8 cellular contexts compared by ENCODE assay signal in the genomic region with DNA sequence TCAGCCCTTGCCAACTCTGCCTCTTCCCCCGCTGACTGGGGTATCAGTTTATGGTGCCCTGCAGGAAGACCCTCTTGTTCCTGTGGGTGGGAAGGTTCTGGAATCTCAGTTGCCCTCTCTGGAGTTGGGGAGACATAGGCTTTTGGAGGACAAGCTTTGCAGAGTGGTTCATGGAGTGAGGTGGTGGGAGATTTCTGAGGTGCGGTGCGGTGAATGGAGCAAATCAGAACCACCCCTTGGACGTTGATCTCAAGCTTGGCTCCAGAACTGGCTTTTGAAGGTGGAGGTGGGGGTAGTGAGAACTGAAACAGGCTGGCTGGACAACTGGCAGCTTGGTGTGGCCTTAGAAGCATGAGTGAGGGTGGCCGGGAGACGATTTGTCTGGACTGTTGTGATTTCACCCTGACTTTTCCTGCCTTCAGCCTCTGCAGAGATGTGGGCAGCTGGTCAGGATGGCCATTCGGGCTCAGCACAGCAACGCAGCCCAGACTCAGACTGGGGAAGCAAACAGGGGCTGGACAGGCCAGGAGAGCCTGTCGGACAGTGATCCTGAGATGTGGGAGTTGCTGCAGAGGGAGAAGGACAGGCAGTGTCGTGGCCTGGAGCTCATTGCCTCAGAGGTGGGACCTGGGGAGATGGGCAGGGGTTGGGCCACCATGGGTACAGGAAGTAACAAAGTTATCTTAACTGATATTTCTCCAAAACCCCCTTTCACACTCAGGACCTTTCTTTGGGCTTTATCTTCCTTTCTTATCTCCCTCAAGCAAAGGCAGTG. TPM values are rescaled to one million over a fixed set of nuclear protein-coding genes. Genes with fewer than 3 reads are reported as not detected.
DNase-seq lines count a peak whose midpoint lies in the region; ATAC-seq and TF ChIP-seq lines count a peak whose summit lies in the region.

No MANE protein-coding gene starts in this region.

- peaks cover 4% of the 10 kb centered on the region for H3K27me3 Mint-ChIP-seq in HFFc6 (ENCODE audit: insufficient read depth)
- H3K27me3 Mint-ChIP-seq in activated T-helper 1 cell treated with anti-CD3 and anti-CD28 coated beads, Interleukin-12 subunit alpha, Interleukin-12 subunit beta, Interleukin-2, Interleukin-4 antibody, amounts not matched to agents 30 ng/mL and 10 ng/mL and 1 ng/mL, durations not matched to agents 14 hours and 24 hours and 36 hours (ENCODE audit: insufficient read depth): peaks cover 15% of the 10 kb centered on the region

- DNase-seq in HFFc6 (no peak), spleen (peak; percentile 72), SW480 (ENCODE audit: low spot score) (no peak), NCI-H82 treated with DMSO at 0.1 percent for 48 hours (lab: John Stamatoyannopoulos, UW; ENCODE audit: unreplicated experiment) (no peak), SIG-M5 (lab: John Stamatoyannopoulos, UW) (no peak)
- no peak for DNase-seq in activated T-helper 1 cell treated with anti-CD3 and anti-CD28 coated beads, Interleukin-12 subunit alpha, Interleukin-12 subunit beta, Interleukin-2, Interleukin-4 antibody, amounts not matched to agents 30 ng/mL and 10 ng/mL and 1 ng/mL, durations not matched to agents 14 hours and 24 hours and 36 hours (ENCODE audit: low spot score)

- H3K9me3 Mint-ChIP-seq in HFFc6: no peaks in the 10 kb centered on the region
- H3K9me3 Mint-ChIP-seq in activated T-helper 1 cell treated with anti-CD3 and anti-CD28 coated beads, Interleukin-12 subunit alpha, Interleukin-12 subunit beta, Interleukin-2, Interleukin-4 antibody, amounts not matched to agents 30 ng/mL and 10 ng/mL and 1 ng/mL, durations not matched to agents 14 hours and 24 hours and 36 hours: no peaks in the 10 kb centered on the region

- H3K36me3 ChIP-seq in spleen: peaks cover 0 to 47% (median 32%) of the 10 kb centered on the region in 6 donors

- H3K36me3 Mint-ChIP-seq in HFFc6 (ENCODE audit: low read depth): peaks cover 28% of the 10 kb centered on the region
- peaks cover 33% of the 10 kb centered on the region for H3K36me3 Mint-ChIP-seq in activated T-helper 1 cell treated with anti-CD3 and anti-CD28 coated beads, Interleukin-12 subunit alpha, Interleukin-12 subunit beta, Interleukin-2, Interleukin-4 antibody, amounts not matched to agents 30 ng/mL and 10 ng/mL and 1 ng/mL, durations not matched to agents 14 hours and 24 hours and 36 hours (ENCODE audit: low read depth)

- intact Hi-C loops in activated T-helper 1 cell treated with anti-CD3 and anti-CD28 coated beads, Interleukin-12 subunit alpha, Interleukin-12 subunit beta, Interleukin-2, Interleukin-4 antibody, amounts not matched to agents 30 ng/mL and 10 ng/mL and 1 ng/mL, durations not matched to agents 14 hours and 24 hours and 36 hours (cut with micrococcal nuclease): no loop called here
- intact Hi-C loops in spleen (cut with DNase I; ENCODE audit: low total_unique reads): no loop called here

- H3K27ac Mint-ChIP-seq in HFFc6: peak overlapping the region; percentile 100
- H3K27ac Mint-ChIP-seq in activated T-helper 1 cell treated with anti-CD3 and anti-CD28 coated beads, Interleukin-12 subunit alpha, Interleukin-12 subunit beta, Interleukin-2, Interleukin-4 antibody, amounts not matched to agents 30 ng/mL and 10 ng/mL and 1 ng/mL, durations not matched to agents 14 hours and 24 hours and 36 hours: peak overlapping the region; percentile 96

- H3K4me3 Mint-ChIP-seq in HFFc6: peak overlapping the region; percentile 99
- peak overlapping the region; percentile 98 for H3K4me3 Mint-ChIP-seq in activated T-helper 1 cell treated with anti-CD3 and anti-CD28 coated beads, Interleukin-12 subunit alpha, Interleukin-12 subunit beta, Interleukin-2, Interleukin-4 antibody, amounts not matched to agents 30 ng/mL and 10 ng/mL and 1 ng/mL, durations not matched to agents 14 hours and 24 hours and 36 hours

- ATAC-seq in HG03108 (IDR thresholded peaks at IDR 0.05; ENCODE audit: unreplicated experiment): no peak

- TF ChIP-seq CTCF in HFFc6 (IDR thresholded peaks at IDR 0.05) (no peak), spleen (IDR thresholded peaks at IDR 0.05 in 8 of 11, conservative IDR thresholded peaks at IDR 0.05 in 3 of 11) (no peak)

- no peak for TF ChIP-seq POLR2A in spleen (IDR thresholded peaks at IDR 0.05)

- no peaks in the 10 kb centered on the region for H3K9me3 ChIP-seq in spleen

- H3K27ac ChIP-seq in spleen: peak overlapping the region in 7 of 8 donors; percentile 81 to 89 (median 85)

- H3K4me1 ChIP-seq in spleen: peaks cover 26 to 97% (median 79%) of the 10 kb centered on the region in 6 donors

- H3K4me1 Mint-ChIP-seq in HFFc6 (ENCODE audit: low read depth): peaks cover 46% of the 10 kb centered on the region
- peaks cover 61% of the 10 kb centered on the region for H3K4me1 Mint-ChIP-seq in activated T-helper 1 cell treated with anti-CD3 and anti-CD28 coated beads, Interleukin-12 subunit alpha, Interleukin-12 subunit beta, Interleukin-2, Interleukin-4 antibody, amounts not matched to agents 30 ng/mL and 10 ng/mL and 1 ng/mL, durations not matched to agents 14 hours and 24 hours and 36 hours (ENCODE audit: low read depth)

- peak overlapping the region; percentile 98 for H3K4me3 ChIP-seq in iPS-11a (ENCODE audit: low read depth, low read length)
- H3K4me3 ChIP-seq in spleen: peak overlapping the region; percentile 38 to 85 (median 68)

- H3K27me3 ChIP-seq in spleen (replicated peaks in 1 of 7): peaks cover 0 to 31% (median 18%) of the 10 kb centered on the region in 7 donors

- 62 to 72% (median 68%) methylated on average over 10 of the region's 10 CpGs for WGBS in spleen, 5 donors

RNA-seq across cellular contexts. Expression of a gene that starts 1.1 kb away (rescaled TPM):
- 100 to 1,000 TPM; 112 to 127 (median 126) TPM for total RNA-seq in HFFc6 (2021; fragmentation: NEBNext Ultra II Directional; extraction: Animal tissue kit (Norgen Biotek cat#: 25700))
- 276 and 280 TPM in 2 replicates for total RNA-seq in activated T-helper 1 cell treated with anti-CD3 and anti-CD28 coated beads, Interleukin-12 subunit alpha, Interleukin-12 subunit beta, Interleukin-2, Interleukin-4 antibody, amounts not matched to agents 30 ng/mL and 10 ng/mL and 1 ng/mL, durations not matched to agents 14 hours and 24 hours and 36 hours
- 10 to 100 TPM; 52.2 to 86.6 (median 63.8) TPM for total RNA-seq in spleen
- polyA plus RNA-seq in spleen: 10 to 100 TPM; 47.3 to 72.7 (median 57.8) TPM

RNA-seq across cellular contexts. Expression of a gene that starts 14.0 kb away (rescaled TPM):
- total RNA-seq in HFFc6 (2021; fragmentation: NEBNext Ultra II Directional; extraction: Animal tissue kit (Norgen Biotek cat#: 25700)): 1 to 10 TPM; 2.9 to 8.2 (median 3.9) TPM
- total RNA-seq in activated T-helper 1 cell treated with anti-CD3 and anti-CD28 coated beads, Interleukin-12 subunit alpha, Interleukin-12 subunit beta, Interleukin-2, Interleukin-4 antibody, amounts not matched to agents 30 ng/mL and 10 ng/mL and 1 ng/mL, durations not matched to agents 14 hours and 24 hours and 36 hours: 0.36 and 0.49 TPM in 2 replicates
- total RNA-seq in spleen: under 1 TPM in 3 of 7 donors, not detected in 4; 0.28 to 0.60 (median 0.54) TPM
- under 1 TPM; 0.11 to 0.19 (median 0.15) TPM for polyA plus RNA-seq in spleen

RNA-seq across cellular contexts. Expression of a gene that starts 20.4 kb away (rescaled TPM):
- total RNA-seq in HFFc6 (2021; fragmentation: NEBNext Ultra II Directional; extraction: Animal tissue kit (Norgen Biotek cat#: 25700)): 1 to 10 TPM in 1 of 6 experiments, under 1 TPM in 5; 0.21 to 1.1 (median 0.58) TPM
- 3.1 and 4.2 TPM in 2 replicates for total RNA-seq in activated T-helper 1 cell treated with anti-CD3 and anti-CD28 coated beads, Interleukin-12 subunit alpha, Interleukin-12 subunit beta, Interleukin-2, Interleukin-4 antibody, amounts not matched to agents 30 ng/mL and 10 ng/mL and 1 ng/mL, durations not matched to agents 14 hours and 24 hours and 36 hours
- total RNA-seq in spleen: 1 to 10 TPM; 3.4 to 9.8 (median 5.6) TPM
- polyA plus RNA-seq in spleen: 10 to 100 TPM; 10.1 to 16.4 (median 10.4) TPM
